In the genomic region with DNA sequence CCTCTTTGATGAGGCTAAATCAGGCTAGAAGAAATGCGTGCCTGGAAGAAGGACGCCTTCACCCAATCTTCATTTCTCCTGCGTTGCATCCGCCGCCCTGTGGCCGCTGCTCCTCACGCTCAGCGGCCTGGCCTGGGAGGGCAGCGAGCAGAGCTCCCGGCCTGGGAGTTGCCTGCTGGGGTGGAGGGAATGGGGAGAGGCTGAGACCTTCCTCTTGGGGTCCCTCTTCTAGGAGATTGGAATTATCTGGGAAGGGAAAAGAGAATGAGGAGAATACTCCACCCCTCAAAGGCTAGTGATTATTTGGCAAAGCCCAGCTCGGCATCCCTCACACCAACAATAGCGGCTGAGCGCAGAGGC, we compare ENCODE assay signal across 10 cellular contexts. TPM values are rescaled to one million over a fixed set of nuclear protein-coding genes. Genes with fewer than 3 reads are reported as not detected.
DNase-seq lines count a peak whose midpoint lies in the region; ATAC-seq lines count a peak whose summit lies in the region.
"Had no signal": no experiment of that assay in that cellular context is flagged by ENCODE, and none has a peak within 500 bp of the region (broad histone marks: within the 10 kb centered on the region; RNA-seq: fewer than 3 reads in every experiment).

No MANE protein-coding gene starts in this region.

- DNase-seq in D341Med (ENCODE audit: low spot score) (peak; percentile 52), RPMI7951 (ENCODE audit: low read depth) (peak; percentile 21), islet precursor cell (peak; percentile 81), anterior cingulate cortex (lab: John Stamatoyannopoulos, UW) (no peak), hippocampal formation (lab: John Stamatoyannopoulos, UW) (no peak)
- DNase-seq: activated T-cell treated with anti-CD3 and anti-CD28 coated beads for 4 hours; NK-92 treated with Interleukin-12 subunit alpha and Interleukin-12 subunit beta, amount 100 ng/mL, for 24 hours; nucleus accumbens; small intestine had no signal

- ATAC-seq in HG03039 (IDR thresholded peaks at IDR 0.05; ENCODE audit: unreplicated experiment): no peak

RNA-seq across cellular contexts. Expression of a gene that starts 2.4 kb away (rescaled TPM):
- total RNA-seq in RPMI7951 (2014; rRNA removed; shearing (Covaris generic)): not detected in 2 replicates

RNA-seq across cellular contexts. Expression of a gene that starts 13.7 kb away (rescaled TPM):
- total RNA-seq in RPMI7951 (2014; rRNA removed; shearing (Covaris generic)): 0.48 and 0.78 TPM in 2 replicates

RNA-seq across cellular contexts. Expression of a gene that starts 20.6 kb away (rescaled TPM):
- 0.10 and 0.36 TPM in 2 replicates for total RNA-seq in RPMI7951 (2014; rRNA removed; shearing (Covaris generic))

RNA-seq across cellular contexts. Expression of a gene that starts 22.4 kb away (rescaled TPM):
- total RNA-seq in RPMI7951 (2014; rRNA removed; shearing (Covaris generic)): not detected in 2 replicates

RNA-seq across cellular contexts. Expression of a gene that starts 32.6 kb away (rescaled TPM):
- total RNA-seq in RPMI7951 (2014; rRNA removed; shearing (Covaris generic)): 4.0 and 5.1 TPM in 2 replicates

Comparison
In these comparisons a context has a peak if more than half of its experiments do, and no peak if none do; other contexts are left out.
1. DNase-seq: peak in D341Med (single experiment), RPMI7951 (single experiment) and islet precursor cell (single experiment); none in anterior cingulate cortex (0 of 58) and hippocampal formation (0 of 2).